ENCODE assay signal across 9 cellular contexts in genomic region chr17:73231363-73231762, GRCh38. TPM values are rescaled to one million over a fixed set of nuclear protein-coding genes. Genes with fewer than 3 reads are reported as not detected.
DNase-seq lines count a peak whose midpoint lies in the region; ATAC-seq and TF ChIP-seq lines count a peak whose summit lies in the region.
"Had no signal": no experiment of that assay in that cellular context is flagged by ENCODE, and none has a peak within 500 bp of the region (broad histone marks: within the 10 kb centered on the region; RNA-seq: fewer than 3 reads in every experiment).

No MANE protein-coding gene starts in this region.

- peak; percentile 58 for DNase-seq in NCI-H82 (lab: John Stamatoyannopoulos, UW)
- no peak for DNase-seq in NCI-H82 treated with DMSO at 0.1 percent for 48 hours (lab: John Stamatoyannopoulos, UW; ENCODE audit: unreplicated experiment)
- DNase-seq in OCI-M1 (lab: John Stamatoyannopoulos, UW) = peak; percentile 54
- peak; percentile 42 for DNase-seq in colonic mucosa
- DNase-seq in mesothelial cell of epicardium (ENCODE audit: low spot score in 2 of 2, unreplicated experiment in 2 of 2) = no peak
- no peak for DNase-seq in Ammon's horn (ENCODE audit: low spot score)
- no peak for DNase-seq in GOT3 (lab: John Stamatoyannopoulos, UW)

- peaks cover 10% of the 10 kb centered on the region for H3K36me3 ChIP-seq in colonic mucosa

- TF ChIP-seq CTCF in colonic mucosa (IDR thresholded peaks at IDR 0.05) (no peak), mesothelial cell of epicardium (IDR thresholded peaks at IDR 0.05; ENCODE audit: unreplicated experiment) (no peak)

- H3K4me1 Mint-ChIP-seq in mesothelial cell of epicardium = peaks cover 53% of the 10 kb centered on the region

- no peak overlapping the region for H3K27ac ChIP-seq in colonic mucosa

- peak overlapping the region; percentile 80 to 94 for H3K9ac ChIP-seq in colonic mucosa (ENCODE audit: low read depth in 2 of 2, low read length in 2 of 2)

- peaks cover 10% of the 10 kb centered on the region for H3K36me3 Mint-ChIP-seq in mesothelial cell of epicardium

- no peaks in the 10 kb centered on the region for H3K9me3 ChIP-seq in colonic mucosa

- H3K27ac Mint-ChIP-seq in mesothelial cell of epicardium = peak overlapping the region; percentile 98

- peak overlapping the region; percentile 96 for H3K4me3 ChIP-seq in colonic mucosa

- intact Hi-C loops in colonic mucosa (cut with DNase I) = loop anchor here (5.0 kb wide), 1 partner anchor 34 kb away; no protein-coding TSS in a partner anchor

- no peak for ATAC-seq in HG03025 (IDR thresholded peaks at IDR 0.05; ENCODE audit: low FRiP score, unreplicated experiment)

- H3K27me3 Mint-ChIP-seq in mesothelial cell of epicardium (ENCODE audit: low read depth) = no peaks in the 10 kb centered on the region

- H3K4me1 ChIP-seq in colonic mucosa = peaks cover 18% of the 10 kb centered on the region

- H3K4me3 Mint-ChIP-seq in mesothelial cell of epicardium = peak overlapping the region; percentile 94

- H3K9me3 Mint-ChIP-seq in mesothelial cell of epicardium = no peaks in the 10 kb centered on the region

- H3K27me3 ChIP-seq in colonic mucosa = no peaks in the 10 kb centered on the region

RNA-seq across cellular contexts. Expression of gene CPSF4L, which starts 30.3 kb away (rescaled TPM):
- total RNA-seq in colonic mucosa (not detected), mesothelial cell of epicardium (0.40 TPM in 1 of 3 replicates, not detected in the others)
- total RNA-seq: dermis microvascular lymphatic vessel endothelial cell had no signal

RNA-seq across cellular contexts. Expression of gene COG1, which starts 38.5 kb away (rescaled TPM):
- total RNA-seq in colonic mucosa (10 to 100 TPM; 41.0 to 41.2 TPM), mesothelial cell of epicardium (44.0 to 50.4 TPM (median 47.6 TPM) in 3 replicates)

Comparison
In these comparisons a context has a peak if more than half of its experiments do, and no peak if none do; other contexts are left out.
1. DNase-seq: peak in NCI-H82 (single experiment), OCI-M1 (single experiment) and colonic mucosa (single experiment); none in NCI-H82 treated with DMSO at 0.1 percent for 48 hours (single experiment), mesothelial cell of epicardium (0 of 2), Ammon's horn (single experiment) and GOT3 (single experiment).